In genomic region chr11:95055273-95055897, GRCh38 we compare ENCODE assay signal across 11 cellular contexts. TPM values are rescaled to one million over a fixed set of nuclear protein-coding genes. Genes with fewer than 3 reads are reported as not detected.
DNase-seq lines count a peak whose midpoint lies in the region; ATAC-seq lines count a peak whose summit lies in the region.
"Had no signal": no experiment of that assay in that cellular context is flagged by ENCODE, and none has a peak within 500 bp of the region (broad histone marks: within the 10 kb centered on the region; RNA-seq: fewer than 3 reads in every experiment).

No MANE protein-coding gene starts in this region.

- peak; percentile 99 for ATAC-seq in GM18519 (IDR thresholded peaks at IDR 0.05; ENCODE audit: low FRiP score, unreplicated experiment)
- peak; percentile 93 for ATAC-seq in GM21381 (IDR thresholded peaks at IDR 0.05; ENCODE audit: unreplicated experiment)
- ATAC-seq in HG02938 (IDR thresholded peaks at IDR 0.05; ENCODE audit: unreplicated experiment): peak; percentile 97
- ATAC-seq in HG03521 (IDR thresholded peaks at IDR 0.05; ENCODE audit: unreplicated experiment): peak; percentile 86
- no peak for ATAC-seq in sciatic nerve
- ATAC-seq: activated T-cell treated with anti-CD3 and anti-CD28 coated beads, Interleukin-2, amount 50 U/mL, for 4 hours had no signal

- intact Hi-C loops in sciatic nerve (cut with DNase I): no loop called here

- no peak for DNase-seq in Kasumi-1 (lab: John Stamatoyannopoulos, UW)
- no peak for DNase-seq in sciatic nerve (ENCODE audit: low spot score)
- no peak for DNase-seq in occipital lobe (lab: John Stamatoyannopoulos, UW)
- no peak for DNase-seq in activated T-cell treated with anti-CD3 and anti-CD28 coated beads for 4 hours
- DNase-seq: activated T-cell treated with anti-CD3 and anti-CD28 coated beads, Interleukin-2, amount 50 U/mL, for 4 hours; effector memory CD4-positive, alpha-beta T cell had no signal

RNA-seq across cellular contexts. Expression of gene KDM4F, which starts 6.2 kb away (rescaled TPM):
- total RNA-seq in sciatic nerve: not detected
- not detected for total RNA-seq in occipital lobe
- total RNA-seq: activated T-cell treated with anti-CD3 and anti-CD28 coated beads, Interleukin-2, amount 50 U/mL, for 4 hours; lower leg skin had no signal

RNA-seq across cellular contexts. Expression of gene SRSF8, which starts 11.3 kb away (rescaled TPM):
- total RNA-seq in sciatic nerve (65.0 TPM), occipital lobe (16.1 TPM)

RNA-seq across cellular contexts. Expression of gene KDM4E, which starts 30.3 kb away (rescaled TPM):
- total RNA-seq in sciatic nerve: not detected
- total RNA-seq in occipital lobe: not detected
- total RNA-seq: activated T-cell treated with anti-CD3 and anti-CD28 coated beads, Interleukin-2, amount 50 U/mL, for 4 hours; lower leg skin had no signal

RNA-seq across cellular contexts. Expression of gene ENDOD1, which starts 34.3 kb away (rescaled TPM):
- total RNA-seq in sciatic nerve (104 TPM), occipital lobe (22.9 TPM)
